9 cellular contexts compared by ENCODE assay signal in genomic region chr12:12365931-12366431, GRCh38. TPM values are rescaled to one million over a fixed set of nuclear protein-coding genes. Genes with fewer than 3 reads are reported as not detected.
DNase-seq lines count a peak whose midpoint lies in the region; ATAC-seq and TF ChIP-seq lines count a peak whose summit lies in the region.
"Had no signal": no experiment of that assay in that cellular context is flagged by ENCODE, and none has a peak within 500 bp of the region (broad histone marks: within the 10 kb centered on the region; RNA-seq: fewer than 3 reads in every experiment).

No MANE protein-coding gene starts in this region.

- in situ Hi-C loops in KBM-7 (cut with MboI; ENCODE audit: low pct_unique_long_range_greater_than_20kb, low sequenced_read_pairs), result no loop called here

- H3K9ac ChIP-seq in Karpas-422 (ENCODE audit: low read length) (no peak overlapping the region; the same call in 1 of the 2 replicates), mesenchymal stem cell (ENCODE audit: low read length) (peak overlapping the region; percentile 31)

- no peak overlapping the region for H3K23ac ChIP-seq in mesenchymal stem cell (ENCODE audit: low read length in 2 of 2)

- no peak overlapping the region for H2BK12ac ChIP-seq in mesenchymal stem cell (ENCODE audit: low read length in 2 of 2)

- no peak overlapping the region for H2BK5ac ChIP-seq in mesenchymal stem cell (ENCODE audit: low read depth, low read length, poor library complexity, severe bottlenecking)

- H2AFZ ChIP-seq in Karpas-422 (ENCODE audit: low read length), result no peak overlapping the region; the same call in 1 of the 2 replicates
- H2AFZ ChIP-seq in mesenchymal stem cell (ENCODE audit: low read depth, low read length), result no peak overlapping the region

- no peak for TF ChIP-seq CTCF in ascending aorta (IDR thresholded peaks at IDR 0.05)

- no peaks in the 10 kb centered on the region for H3K27me3 ChIP-seq in Karpas-422 (ENCODE audit: low read length)
- no peaks in the 10 kb centered on the region for H3K27me3 ChIP-seq in ascending aorta
- H3K27me3 ChIP-seq in mesenchymal stem cell (ENCODE audit: control insufficient read depth in 1 of 2, insufficient read depth in 1 of 2, low read length in 2 of 2), result no peaks in the 10 kb centered on the region

- H3K79me2 ChIP-seq in Karpas-422 (ENCODE audit: low read length), result no peaks in the 10 kb centered on the region

- DNase-seq in CD1c-positive myeloid dendritic cell (ENCODE audit: extremely low spot score), result peak; percentile 19
- DNase-seq in Karpas-422, result peak; percentile 59
- DNase-seq in ascending aorta (ENCODE audit: low spot score in 2 of 2), result no peak
- no peak for DNase-seq in mesenchymal stem cell
- DNase-seq in NCI-H128 (lab: John Stamatoyannopoulos, UW; ENCODE audit: unreplicated experiment), result no peak
- DNase-seq in NCI-H226, result no peak
- no peak for DNase-seq in KBM-7
- DNase-seq: dermis blood vessel endothelial cell had no signal

- 86% methylated on average over 4 of the region's 4 CpGs for WGBS in mesenchymal stem cell

- no peaks in the 10 kb centered on the region for H3K9me3 ChIP-seq in Karpas-422 (ENCODE audit: low read length)
- no peaks in the 10 kb centered on the region for H3K9me3 ChIP-seq in ascending aorta
- no peaks in the 10 kb centered on the region for H3K9me3 ChIP-seq in mesenchymal stem cell (ENCODE audit: control insufficient read depth, low read length)

- H3K4me2 ChIP-seq in Karpas-422 (ENCODE audit: low read depth, low read length, poor library complexity, severe bottlenecking) (peak overlapping the region; percentile 29), mesenchymal stem cell (ENCODE audit: low read length, poor library complexity, severe bottlenecking) (no peak overlapping the region)

- no peak overlapping the region for H4K8ac ChIP-seq in mesenchymal stem cell (ENCODE audit: low read length)

- H2BK15ac ChIP-seq in mesenchymal stem cell (ENCODE audit: low read depth, poor library complexity, severe bottlenecking), result no peak overlapping the region

- peak overlapping the region; percentile 59 for H3K27ac ChIP-seq in Karpas-422 (ENCODE audit: low read length)
- peak overlapping the region; percentile 15 to 19 for H3K27ac ChIP-seq in ascending aorta
- no peak overlapping the region for H3K27ac ChIP-seq in mesenchymal stem cell (ENCODE audit: low read length, poor library complexity, severe bottlenecking)

- H3K4ac ChIP-seq in mesenchymal stem cell (ENCODE audit: low read depth in 1 of 2, low read length in 2 of 2), result no peak overlapping the region

- no peak for ATAC-seq in GM19023 (IDR thresholded peaks at IDR 0.05; ENCODE audit: unreplicated experiment)

- no peak overlapping the region for H3K14ac ChIP-seq in mesenchymal stem cell (ENCODE audit: low read length in 2 of 2)

- H3K79me1 ChIP-seq in mesenchymal stem cell (replicated peaks; ENCODE audit: low read length, poor library complexity, severe bottlenecking), result peaks cover 4% of the 10 kb centered on the region

- H3K4me3 ChIP-seq in Karpas-422 (ENCODE audit: low read length) (no peak overlapping the region), ascending aorta (no peak overlapping the region), mesenchymal stem cell (ENCODE audit: insufficient read depth in 1 of 2, low read depth in 1 of 2, low read length in 2 of 2) (no peak overlapping the region)

- intact Hi-C loops in ascending aorta (cut with DNase I), result no loop called here

- H3K36me3 ChIP-seq in Karpas-422 (ENCODE audit: insufficient read depth, low read length) (no peaks in the 10 kb centered on the region), ascending aorta (peaks cover 5 to 8% of the 10 kb centered on the region in 2 donors), mesenchymal stem cell (ENCODE audit: control insufficient read depth in 1 of 2, insufficient read depth in 2 of 2, low read depth in 1 of 2, low read length in 2 of 2) (peaks cover 7 to 25% of the 10 kb centered on the region in 2 experiments)

- H4K20me1 ChIP-seq in Karpas-422 (ENCODE audit: insufficient read depth, low read depth, low read length), result no peaks in the 10 kb centered on the region

- H2BK120ac ChIP-seq in mesenchymal stem cell (ENCODE audit: low read depth, low read length), result no peak overlapping the region

- H3K4me1 ChIP-seq in Karpas-422 (ENCODE audit: low read length) (peaks cover 16% of the 10 kb centered on the region), ascending aorta (peaks cover 0 to 10% of the 10 kb centered on the region in 2 donors), mesenchymal stem cell (ENCODE audit: control insufficient read depth, insufficient read depth, low read depth, low read length) (no peaks in the 10 kb centered on the region)

- no peaks in the 10 kb centered on the region for H3K9me2 ChIP-seq in Karpas-422 (replicated peaks; ENCODE audit: insufficient read depth, low read length)

- H3K18ac ChIP-seq in mesenchymal stem cell (ENCODE audit: low read depth in 1 of 2, low read length in 2 of 2), result no peak overlapping the region

- H4K91ac ChIP-seq in mesenchymal stem cell (ENCODE audit: low read length), result no peak overlapping the region

- H2AK5ac ChIP-seq in mesenchymal stem cell (ENCODE audit: low read length, severe bottlenecking), result no peak overlapping the region

RNA-seq across cellular contexts. Expression of gene BORCS5, which starts 9.1 kb away (rescaled TPM):
- 6.4 and 10.0 TPM in 2 replicates for total RNA-seq in Karpas-422 (2014; rRNA removed; shearing (Covaris generic); ENCODE audit: low replicate concordance)
- total RNA-seq in ascending aorta, result 3.0 TPM
- 8.5 TPM for polyA plus RNA-seq in mesenchymal stem cell (2013, experiment 1 of 2)
- polyA plus RNA-seq in mesenchymal stem cell (2013, experiment 2 of 2), result 7.8 TPM

RNA-seq across cellular contexts. Expression of gene MANSC1, which starts 15.9 kb away (rescaled TPM):
- not detected in 2 replicates for total RNA-seq in Karpas-422 (2014; rRNA removed; shearing (Covaris generic); ENCODE audit: low replicate concordance)
- total RNA-seq in ascending aorta, result 72.1 TPM
- 6.2 TPM for polyA plus RNA-seq in mesenchymal stem cell (2013, experiment 1 of 2)
- polyA plus RNA-seq in mesenchymal stem cell (2013, experiment 2 of 2), result 6.5 TPM

Comparison
In these comparisons a context has a peak if more than half of its experiments do, and no peak if none do; other contexts are left out.
1. DNase-seq: peak in CD1c-positive myeloid dendritic cell (single experiment) and Karpas-422 (single experiment); none in ascending aorta (0 of 2), mesenchymal stem cell (single experiment), NCI-H128 (single experiment), NCI-H226 (single experiment) and KBM-7 (single experiment).
2. RNA of gene MANSC1, which starts 15.9 kb away (total RNA-seq): 72.1 TPM in ascending aorta (single experiment); not detected in Karpas-422; every median in the first group is over 10 times any median in the second.